In the genomic region with DNA sequence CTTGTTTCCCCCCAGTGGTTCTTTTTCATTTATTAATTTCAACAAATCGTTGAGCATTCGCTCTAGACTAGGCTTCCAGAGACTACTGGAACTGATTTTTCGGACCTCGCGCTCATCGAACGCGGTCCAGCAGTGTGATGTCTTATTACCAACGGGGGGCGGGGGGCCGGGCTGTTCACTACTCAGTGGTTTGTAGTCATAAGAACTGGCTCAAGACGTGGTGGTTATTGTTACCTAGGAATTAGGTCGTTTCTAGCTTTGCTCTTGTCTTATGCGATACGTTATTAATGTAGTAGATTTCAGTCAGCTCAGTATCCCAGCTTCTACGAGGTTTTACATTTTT, we compare ENCODE assay signal across 8 cellular contexts. TPM values are rescaled to one million over a fixed set of nuclear protein-coding genes. Genes with fewer than 3 reads are reported as not detected.
DNase-seq lines count a peak whose midpoint lies in the region; ATAC-seq, FAIRE-seq and TF ChIP-seq lines count a peak whose summit lies in the region.

No MANE protein-coding gene starts in this region.

- H3K4me1 Mint-ChIP-seq in central memory CD8-positive, alpha-beta T cell, result peaks cover 32% of the 10 kb centered on the region

- peak overlapping the region; percentile 94 to 98 for H3K27ac ChIP-seq in uterus

- H3K4me3 Mint-ChIP-seq in central memory CD8-positive, alpha-beta T cell, result peak overlapping the region; percentile 92

- H3K4me2 ChIP-seq in Loucy (ENCODE audit: low read depth, low read length, poor library complexity, severe bottlenecking), result peak overlapping the region; percentile 74

- ATAC-seq in central memory CD8-positive, alpha-beta T cell (replicated peaks; ENCODE audit: extremely low read depth, poor library complexity, severe bottlenecking), result no peak
- no peak for ATAC-seq in HG03457 (IDR thresholded peaks at IDR 0.05; ENCODE audit: unreplicated experiment)

- peaks cover 44% of the 10 kb centered on the region for H4K20me1 ChIP-seq in Loucy (ENCODE audit: insufficient read depth, low read length, poor library complexity, severe bottlenecking)

- H3K9me3 Mint-ChIP-seq in central memory CD8-positive, alpha-beta T cell, result no peaks in the 10 kb centered on the region

- H2AFZ ChIP-seq in Loucy (ENCODE audit: low read length), result peak overlapping the region; percentile 88; the same call in 1 of the 2 replicates

- peaks cover 5% of the 10 kb centered on the region for H3K27me3 ChIP-seq in Loucy (ENCODE audit: insufficient read depth, low read length, poor library complexity, severe bottlenecking)
- no peaks in the 10 kb centered on the region for H3K27me3 ChIP-seq in uterus

- peak overlapping the region; percentile 93 for H3K4me3 ChIP-seq in Loucy (ENCODE audit: low read length, poor library complexity, severe bottlenecking)
- peak overlapping the region; percentile 90 to 97 for H3K4me3 ChIP-seq in uterus

- H3K27me3 Mint-ChIP-seq in central memory CD8-positive, alpha-beta T cell, result no peaks in the 10 kb centered on the region

- peaks cover 52% of the 10 kb centered on the region for H3K36me3 Mint-ChIP-seq in central memory CD8-positive, alpha-beta T cell (ENCODE audit: insufficient read depth)

- TF ChIP-seq CTCF in Loucy (conservative IDR thresholded peaks at IDR 0.05; ENCODE audit: low read length) (no peak), uterus (IDR thresholded peaks at IDR 0.05) (no peak)

- H3K27ac Mint-ChIP-seq in central memory CD8-positive, alpha-beta T cell (ENCODE audit: low read depth), result peak overlapping the region; percentile 98

- FAIRE-seq in GM12891 (lab: Jason Lieb, UNC), result peak; percentile 56

- no peaks in the 10 kb centered on the region for H3F3A ChIP-seq in Loucy (ENCODE audit: low read depth)

- H3K79me2 ChIP-seq in Loucy (ENCODE audit: insufficient read depth, low read length), result peaks cover 55% of the 10 kb centered on the region

- peaks cover 34% of the 10 kb centered on the region for H3K36me3 ChIP-seq in Loucy (ENCODE audit: insufficient read depth, low read length)
- H3K36me3 ChIP-seq in uterus, result no peaks in the 10 kb centered on the region

- peak overlapping the region; percentile 99 for H3K9ac ChIP-seq in Loucy (ENCODE audit: low read depth, low read length, poor library complexity, severe bottlenecking)

- intact Hi-C loops in uterus (cut with DNase I; ENCODE audit: low total_unique reads), result no loop called here

- H3K9me2 ChIP-seq in Loucy (replicated peaks; ENCODE audit: low read depth, low read length), result no peaks in the 10 kb centered on the region

- TF ChIP-seq POLR2A in GM12891 (IDR thresholded peaks at IDR 0.05; ENCODE audit: low read depth, low read length), result no peak
- TF ChIP-seq POLR2A in uterus (IDR thresholded peaks at IDR 0.05), result no peak

- H3K9me3 ChIP-seq in Loucy (ENCODE audit: insufficient read depth, low read depth, low read length) (no peaks in the 10 kb centered on the region), uterus (no peaks in the 10 kb centered on the region)

- H3K4me1 ChIP-seq in Loucy (ENCODE audit: insufficient read depth, low read length, poor library complexity, severe bottlenecking), result peaks cover 26% of the 10 kb centered on the region
- H3K4me1 ChIP-seq in uterus, result peaks cover 6 to 14% of the 10 kb centered on the region in 2 donors

- no peak for DNase-seq in GM12891 (ENCODE audit: insufficient read length, low spot score)
- DNase-seq in central memory CD8-positive, alpha-beta T cell (ENCODE audit: low spot score in 2 of 2), result no peak
- peak; percentile 16 for DNase-seq in medulla oblongata (ENCODE audit: extremely low spot score)
- DNase-seq in uterus, result no peak
- DNase-seq in NCI-H2029 treated with DMSO at 0.1 percent for 48 hours (lab: John Stamatoyannopoulos, UW), result no peak
- no peak for DNase-seq in hepatic stellate cell (ENCODE audit: low spot score)

TF ChIP-seq in GM12891, 5 proteins besides CTCF, POLR2A, EP300 and RAD21:
- no peak for TF ChIP-seq POU2F2 (IDR thresholded peaks at IDR 0.05; ENCODE audit: low read depth, low read length)
- TF ChIP-seq PAX5 (IDR thresholded peaks at IDR 0.05; ENCODE audit: insufficient read depth, low read length, severe bottlenecking), result no peak
- TF ChIP-seq POLR2AphosphoS5 (IDR thresholded peaks at IDR 0.05; ENCODE audit: low read depth, low read length), result no peak
- no peak for TF ChIP-seq TAF1 (IDR thresholded peaks at IDR 0.05; ENCODE audit: low read depth, low read length)
- no peak for TF ChIP-seq SPI1 (IDR thresholded peaks at IDR 0.05; ENCODE audit: low read depth, low read length)

RNA-seq across cellular contexts. Expression of a gene that starts 0.9 kb away (rescaled TPM):
- polyA plus RNA-seq in GM12891 (2012; ENCODE audit: low read depth, missing spikeins), result 67.4 TPM
- total RNA-seq in uterus, result 100 to 1,000 TPM; 154 to 345 (median 197) TPM
